ENCODE assay signal across 8 cellular contexts in genomic region chr15:78077860-78078187, GRCh38. TPM values are rescaled to one million over a fixed set of nuclear protein-coding genes. Genes with fewer than 3 reads are reported as not detected.
DNase-seq lines count a peak whose midpoint lies in the region; ATAC-seq, FAIRE-seq and TF ChIP-seq lines count a peak whose summit lies in the region.

No MANE protein-coding gene starts in this region.

- peaks cover 28% of the 10 kb centered on the region for H3K4me1 Mint-ChIP-seq in Calu3 (ENCODE audit: low read depth, unreplicated experiment)

- H3K56ac ChIP-seq in IMR-90 (ENCODE audit: extremely low read depth, insufficient read depth, low read length): no peak overlapping the region

- H3K9me3 ChIP-seq in IMR-90 (ENCODE audit: control insufficient read depth, insufficient read depth, low read length) (no peaks in the 10 kb centered on the region), muscle layer of duodenum (ENCODE audit: control insufficient read depth in 1 of 2, low read length in 2 of 2) (no peaks in the 10 kb centered on the region)

- FAIRE-seq in bronchial epithelial cell (lab: Jason Lieb, UNC) (no peak), D721Med (lab: Jason Lieb, UNC) (no peak)

- peaks cover 10 to 27% of the 10 kb centered on the region in 2 experiments for H3K79me1 ChIP-seq in IMR-90 (ENCODE audit: low read depth in 1 of 2, low read length in 2 of 2)

- TF ChIP-seq CTCF in Calu3 (IDR thresholded peaks at IDR 0.05; ENCODE audit: unreplicated experiment) (no peak), IMR-90 (conservative IDR thresholded peaks at IDR 0.05; ENCODE audit: low read depth, low read length) (no peak), bronchial epithelial cell (IDR thresholded peaks at IDR 0.05; ENCODE audit: insufficient read depth, low read length, severe bottlenecking) (no peak), D721Med (IDR thresholded peaks at IDR 0.05; ENCODE audit: insufficient read depth, missing control alignments) (no peak)

- H3K14ac ChIP-seq in IMR-90 (replicated peaks; ENCODE audit: low read depth, low read length): 0 out of 2 replicates have a peak overlapping the region, but pooled peaks have one; percentile 58

- H3K27me3 ChIP-seq in IMR-90 (ENCODE audit: control insufficient read depth, insufficient read depth, low read length): no peaks in the 10 kb centered on the region
- no peaks in the 10 kb centered on the region for H3K27me3 ChIP-seq in bronchial epithelial cell (ENCODE audit: control insufficient read depth, insufficient read depth, low read length)
- no peaks in the 10 kb centered on the region for H3K27me3 ChIP-seq in muscle layer of duodenum (ENCODE audit: low read depth, low read length)

- WGBS in IMR-90 (ENCODE audit: extremely low coverage in 2 of 2, insufficient read length in 1 of 2), 2 experiments: no CpG with 5 or more reads among the region's 6 CpGs

- in situ Hi-C loops in IMR-90 (cut with MboI; ENCODE audit: low sequenced_read_pairs): no loop called here

- H4K5ac ChIP-seq in IMR-90 (ENCODE audit: low read depth, low read length): peak overlapping the region; percentile 67; the same call in 1 of the 2 replicates

- H3K27ac ChIP-seq in IMR-90 (ENCODE audit: insufficient read depth, low read length): peak overlapping the region; percentile 75
- H3K27ac ChIP-seq in muscle layer of duodenum (ENCODE audit: low read length): no peak overlapping the region

- peak overlapping the region; percentile 75; the same call in 1 of the 2 replicates for H3K18ac ChIP-seq in IMR-90 (ENCODE audit: low read depth, low read length)

- H3K4me1 ChIP-seq in IMR-90 (ENCODE audit: control insufficient read depth, insufficient read depth, low read length): peaks cover 13% of the 10 kb centered on the region
- peaks cover 10 to 27% of the 10 kb centered on the region in 2 donors for H3K4me1 ChIP-seq in muscle layer of duodenum (ENCODE audit: control insufficient read depth in 1 of 2, insufficient read depth in 2 of 2, low read length in 2 of 2)

- peak overlapping the region; percentile 68 for H2AK9ac ChIP-seq in IMR-90 (replicated peaks; ENCODE audit: low read depth, low read length, poor library complexity)

- peak overlapping the region; percentile 30 to 91; a peak in 2 of 4 replicates for H4K8ac ChIP-seq in IMR-90 (ENCODE audit: low read depth in 2 of 2, low read length in 2 of 2)

- H3K23ac ChIP-seq in IMR-90 (ENCODE audit: low read depth, low read length): peak overlapping the region; percentile 55; the same call in 1 of the 2 replicates

- DNase-seq in Calu3 (no peak), IMR-90 (no peak), bronchial epithelial cell (ENCODE audit: low read depth) (no peak), posterior vena cava (ENCODE audit: low spot score) (no peak), NCI-H187 treated with DMSO at 0.1 percent for 48 hours (lab: John Stamatoyannopoulos, UW) (no peak), D721Med (ENCODE audit: insufficient read length, low spot score) (no peak)

- POLR2A ChIA-PET in IMR-90 (lab: Charles Lee; ENCODE audit: unreplicated experiment): no interaction called here

- CTCF ChIA-PET in Calu3 (lab: Charles Lee): no interaction called here
- CTCF ChIA-PET in IMR-90 (lab: Yijun Ruan, JAX): no interaction called here

- TF ChIP-seq RAD21 in IMR-90 (IDR thresholded peaks at IDR 0.05; ENCODE audit: low read length): no peak

- peak overlapping the region; percentile 73; the same call in 1 of the 2 replicates for H2BK20ac ChIP-seq in IMR-90 (ENCODE audit: low read depth, low read length)

- H3K4ac ChIP-seq in IMR-90 (ENCODE audit: low read depth, low read length): peak overlapping the region; percentile 79

- peaks cover 20% of the 10 kb centered on the region for H3K9me1 ChIP-seq in IMR-90 (ENCODE audit: insufficient read depth, low read length)

- peak overlapping the region; percentile 77 for H2BK120ac ChIP-seq in IMR-90 (ENCODE audit: low read depth, low read length)

- no peak overlapping the region for H2BK15ac ChIP-seq in IMR-90 (ENCODE audit: low read depth, low read length)

- BruUV-seq in Calu3 (replicated peaks; lab: Mats Ljungman, UMichigan) (no TSS peak), IMR-90 (replicated peaks; lab: Mats Ljungman, UMichigan) (no TSS peak)

- H3K9me3 Mint-ChIP-seq in Calu3 (ENCODE audit: low read depth, unreplicated experiment): no peaks in the 10 kb centered on the region

- ATAC-seq in IMR-90 (ENCODE audit: low read depth): peak; percentile 2
- ATAC-seq in GM18520 (IDR thresholded peaks at IDR 0.05; ENCODE audit: unreplicated experiment): no peak

- H3K36me3 Mint-ChIP-seq in Calu3 (ENCODE audit: insufficient read depth, unreplicated experiment): peaks cover 32% of the 10 kb centered on the region

- H3K4me3 ChIP-seq in IMR-90 (ENCODE audit: insufficient read depth, low read depth, low read length) (peak overlapping the region; percentile 77), bronchial epithelial cell (ENCODE audit: low read depth, low read length) (peak overlapping the region; percentile 74), muscle layer of duodenum (ENCODE audit: low read depth in 1 of 2, low read length in 2 of 2) (peak overlapping the region; percentile 59 to 70)

- peak overlapping the region; percentile 95 for H2AFZ ChIP-seq in IMR-90 (replicated peaks; ENCODE audit: low read length, poor library complexity)

- H3K4me2 ChIP-seq in IMR-90 (ENCODE audit: low read depth, low read length): peak overlapping the region; percentile 100

- H3K27ac Mint-ChIP-seq in Calu3 (ENCODE audit: unreplicated experiment): no peak overlapping the region

- intact Hi-C loops in Calu3 (cut with micrococcal nuclease; ENCODE audit: unreplicated experiment) (no loop called here), IMR-90 (cut with micrococcal nuclease) (no loop called here), posterior vena cava (cut with DNase I) (loop anchor here in 1 of 2 donors (5.0 kb wide), 1 partner anchor 71 kb away; no protein-coding TSS in a partner anchor)

- no peak for TF ChIP-seq POLR2A in IMR-90 (IDR thresholded peaks at IDR 0.05; ENCODE audit: low read depth, low read length)

- peaks cover 6% of the 10 kb centered on the region; the same call in 1 of the 2 replicates for H4K20me1 ChIP-seq in IMR-90 (ENCODE audit: insufficient read depth, low read length)

- no peaks in the 10 kb centered on the region for H3K27me3 Mint-ChIP-seq in Calu3 (ENCODE audit: unreplicated experiment)

- dilution Hi-C loops in IMR-90 (cut with HindIII; ENCODE audit: low sequenced_read_pairs, unreplicated experiment): no loop called here

- no peak overlapping the region; the same call in 1 of the 2 replicates for H2AK5ac ChIP-seq in IMR-90 (ENCODE audit: low read depth, low read length)

- H3K4me3 Mint-ChIP-seq in Calu3 (ENCODE audit: low read depth, unreplicated experiment): peak overlapping the region; percentile 85

- H2BK5ac ChIP-seq in IMR-90 (ENCODE audit: low read depth, low read length, poor library complexity, severe bottlenecking): peak overlapping the region; percentile 71

- peak overlapping the region; percentile 71; the same call in 1 of the 2 replicates for H4K91ac ChIP-seq in IMR-90 (ENCODE audit: insufficient read depth, low read depth, low read length)

- H3K9ac ChIP-seq in IMR-90 (ENCODE audit: low read depth, low read length): peak overlapping the region; percentile 61; the same call in 1 of the 2 replicates

- H3K36me3 ChIP-seq in IMR-90 (ENCODE audit: control insufficient read depth, insufficient read depth, low read length): peaks cover 2% of the 10 kb centered on the region
- no peaks in the 10 kb centered on the region for H3K36me3 ChIP-seq in bronchial epithelial cell (ENCODE audit: control insufficient read depth, insufficient read depth, low read length)
- H3K36me3 ChIP-seq in muscle layer of duodenum (ENCODE audit: control insufficient read depth in 1 of 2, insufficient read depth in 2 of 2, low read length in 2 of 2): no peaks in the 10 kb centered on the region

TF ChIP-seq in IMR-90, 13 proteins besides CTCF, POLR2A, EP300 and RAD21:
- no peak for TF ChIP-seq CEBPB (IDR thresholded peaks at IDR 0.05; ENCODE audit: low read depth, low read length)
- no peak for TF ChIP-seq USF2 (IDR thresholded peaks at IDR 0.05; ENCODE audit: low read depth, low read length)
- TF ChIP-seq SMC3 (IDR thresholded peaks at IDR 0.05; ENCODE audit: low read depth, low read length): no peak

RNA-seq across cellular contexts. Expression of gene TBC1D2B, which starts 0.3 kb away (rescaled TPM):
- 50.0 and 52.8 TPM in 2 replicates for total RNA-seq in Calu3 (2022)
- 17.7 and 17.8 TPM in 2 replicates for total RNA-seq in IMR-90 (2012; rRNA removed)
- polyA plus RNA-seq in IMR-90 (2012; rRNA removed): 22.8 and 28.3 TPM in 2 replicates
- polyA plus RNA-seq in IMR-90 (2012; cell fraction: cytosol; rRNA removed): 13.0 and 22.1 TPM in 2 replicates
- polyA plus RNA-seq in IMR-90 (2012; cell fraction: nucleus; rRNA removed; ENCODE audit: low replicate concordance): 84.5 and 160 TPM in 2 replicates
- total RNA-seq in bronchial epithelial cell: 13.7 and 15.4 TPM in 2 replicates
- 10 to 100 TPM; 46.5 to 57.9 TPM for total RNA-seq in posterior vena cava

RNA-seq across cellular contexts. Expression of gene SH2D7, which starts 14.5 kb away (rescaled TPM):
- total RNA-seq in Calu3 (2022): not detected in 2 replicates
- not detected in 2 replicates for total RNA-seq in IMR-90 (2012; rRNA removed)
- not detected in 2 replicates for polyA plus RNA-seq in IMR-90 (2012; rRNA removed)
- not detected in 2 replicates for polyA plus RNA-seq in IMR-90 (2012; cell fraction: cytosol; rRNA removed)
- polyA plus RNA-seq in IMR-90 (2012; cell fraction: nucleus; rRNA removed; ENCODE audit: low replicate concordance): not detected in 2 replicates
- not detected in 2 replicates for total RNA-seq in bronchial epithelial cell
- not detected for total RNA-seq in posterior vena cava

RNA-seq across cellular contexts. Expression of gene CIB2, which starts 53.4 kb away (rescaled TPM):
- total RNA-seq in Calu3 (2022) (15.1 and 15.7 TPM in 2 replicates), IMR-90 (2012; rRNA removed) (2.2 and 2.5 TPM in 2 replicates), bronchial epithelial cell (1.8 and 8.6 TPM in 2 replicates), posterior vena cava (1 to 10 TPM; 5.1 to 6.7 TPM)
- polyA plus RNA-seq in IMR-90 (2012; rRNA removed): 2.4 and 2.8 TPM in 2 replicates
- 2.5 and 3.1 TPM in 2 replicates for polyA plus RNA-seq in IMR-90 (2012; cell fraction: cytosol; rRNA removed)
- polyA plus RNA-seq in IMR-90 (2012; cell fraction: nucleus; rRNA removed; ENCODE audit: low replicate concordance): 0.83 and 2.3 TPM in 2 replicates
